Comparison of ENCODE assay signal across 14 cellular contexts in genomic region chr3:108022316-108023150, GRCh38.
DNase-seq lines count a peak whose midpoint lies in the region; ATAC-seq and TF ChIP-seq lines count a peak whose summit lies in the region.
"Had no signal": no experiment of that assay in that cellular context is flagged by ENCODE, and none has a peak within 500 bp of the region (broad histone marks: within the 10 kb centered on the region; RNA-seq: fewer than 3 reads in every experiment).

No MANE protein-coding gene starts in this region.

- no peak overlapping the region for H3K4me3 ChIP-seq in brain microvascular endothelial cell (ENCODE audit: low read depth, low read length)

- peaks cover 1% of the 10 kb centered on the region for H3K36me3 Mint-ChIP-seq in progenitor cell of endocrine pancreas (ENCODE audit: insufficient read depth)
- H3K36me3 Mint-ChIP-seq in activated naive CD8-positive, alpha-beta T cell treated with anti-CD3 and anti-CD28 coated beads for 36 hours = peaks cover 18% of the 10 kb centered on the region
- no peaks in the 10 kb centered on the region for H3K36me3 Mint-ChIP-seq in Calu3 (ENCODE audit: insufficient read depth, unreplicated experiment)

- peak; percentile 68 to 79 for ATAC-seq in left cardiac atrium
- ATAC-seq: foreskin keratinocyte had no signal

- no peaks in the 10 kb centered on the region for H3K9me3 Mint-ChIP-seq in progenitor cell of endocrine pancreas (ENCODE audit: low read depth)
- peaks cover 1% of the 10 kb centered on the region for H3K9me3 Mint-ChIP-seq in activated naive CD8-positive, alpha-beta T cell treated with anti-CD3 and anti-CD28 coated beads for 36 hours
- H3K9me3 Mint-ChIP-seq in Calu3 (ENCODE audit: low read depth, unreplicated experiment) = no peaks in the 10 kb centered on the region

- DNase-seq in DMS79 treated with DMSO at 0.1 percent for 48 hours (lab: John Stamatoyannopoulos, UW) (peak; percentile 95), NCI-H2029 treated with DMSO at 0.1 percent for 48 hours (lab: John Stamatoyannopoulos, UW) (peak; percentile 85), left cardiac atrium (no peak), progenitor cell of endocrine pancreas (ENCODE audit: low spot score, unreplicated experiment) (no peak), brain microvascular endothelial cell (no peak), Calu3 (no peak)
- no peak for DNase-seq in activated naive CD8-positive, alpha-beta T cell treated with anti-CD3 and anti-CD28 coated beads for 36 hours
- DNase-seq: activated CD4-positive, alpha-beta T cell treated with anti-CD3 and anti-CD28 coated beads, Interleukin-2, amount 10 ng/mL, durations not matched to agents 24 days and 14 days; activated effector memory CD4-positive, alpha-beta T cell treated with Interleukin-2 at 50 U/mL for 16 hours; NCI-H1436; NCI-H524 treated with DMSO at 0.1 percent for 48 hours; retina had no signal

- no peak overlapping the region for H3K27ac ChIP-seq in brain microvascular endothelial cell
- H3K27ac ChIP-seq: foreskin keratinocyte, neutrophil had no signal

- no TSS peak for BruUV-seq in Calu3 (replicated peaks; lab: Mats Ljungman, UMichigan)

- intact Hi-C loops in left cardiac atrium (cut with DNase I) (no loop called here), Calu3 (cut with micrococcal nuclease; ENCODE audit: unreplicated experiment) (no loop called here)

- in situ Hi-C loops in brain microvascular endothelial cell (cut with HindIII; ENCODE audit: low pct_ligation_motif_present, low sequenced_read_pairs) = no loop called here

- H3K4me3 Mint-ChIP-seq in progenitor cell of endocrine pancreas (ENCODE audit: low read depth) (no peak overlapping the region), Calu3 (ENCODE audit: low read depth, unreplicated experiment) (no peak overlapping the region)
- no peak overlapping the region for H3K4me3 Mint-ChIP-seq in activated naive CD8-positive, alpha-beta T cell treated with anti-CD3 and anti-CD28 coated beads for 36 hours
- H3K4me3 Mint-ChIP-seq: activated CD4-positive, alpha-beta T cell treated with anti-CD3 and anti-CD28 coated beads, Interleukin-2, amount 10 ng/mL, durations not matched to agents 24 days and 14 days had no signal

- H3K4me1 Mint-ChIP-seq in progenitor cell of endocrine pancreas (ENCODE audit: low read depth) = peaks cover 30% of the 10 kb centered on the region
- no peaks in the 10 kb centered on the region for H3K4me1 Mint-ChIP-seq in activated naive CD8-positive, alpha-beta T cell treated with anti-CD3 and anti-CD28 coated beads for 36 hours
- peaks cover 25% of the 10 kb centered on the region for H3K4me1 Mint-ChIP-seq in Calu3 (ENCODE audit: low read depth, unreplicated experiment)

- TF ChIP-seq CTCF in progenitor cell of endocrine pancreas (IDR thresholded peaks at IDR 0.05; ENCODE audit: unreplicated experiment) (no peak), brain microvascular endothelial cell (IDR thresholded peaks at IDR 0.05; ENCODE audit: low read depth, low read length, missing control alignments) (no peak), Calu3 (IDR thresholded peaks at IDR 0.05; ENCODE audit: unreplicated experiment) (no peak)

- H3K27ac Mint-ChIP-seq in progenitor cell of endocrine pancreas = peak overlapping the region; percentile 29
- H3K27ac Mint-ChIP-seq in activated naive CD8-positive, alpha-beta T cell treated with anti-CD3 and anti-CD28 coated beads for 36 hours = no peak overlapping the region
- no peak overlapping the region for H3K27ac Mint-ChIP-seq in Calu3 (ENCODE audit: unreplicated experiment)
- H3K27ac Mint-ChIP-seq: activated CD4-positive, alpha-beta T cell treated with anti-CD3 and anti-CD28 coated beads, Interleukin-2, amount 10 ng/mL, durations not matched to agents 24 days and 14 days had no signal

- CTCF ChIA-PET in Calu3 (lab: Charles Lee) = interaction anchor here (0.6 kb wide), 1 partner anchor 15 kb away, joined by 3 read pairs; no protein-coding TSS in a partner anchor

- H3K27me3 ChIP-seq in brain microvascular endothelial cell (replicated peaks) = no peaks in the 10 kb centered on the region
- H3K27me3 ChIP-seq: foreskin keratinocyte had no signal

- H3K27me3 Mint-ChIP-seq in progenitor cell of endocrine pancreas = peaks cover 10% of the 10 kb centered on the region
- H3K27me3 Mint-ChIP-seq in activated naive CD8-positive, alpha-beta T cell treated with anti-CD3 and anti-CD28 coated beads for 36 hours = peaks cover 4% of the 10 kb centered on the region
- H3K27me3 Mint-ChIP-seq in Calu3 (ENCODE audit: unreplicated experiment) = peaks cover 8% of the 10 kb centered on the region

- H3K36me3 ChIP-seq in brain microvascular endothelial cell (replicated peaks) = no peaks in the 10 kb centered on the region
- H3K36me3 ChIP-seq: neutrophil had no signal

Comparison
In these comparisons a context has a peak if more than half of its experiments do, and no peak if none do; other contexts are left out.
1. DNase-seq: peak in DMS79 treated with DMSO at 0.1 percent for 48 hours (single experiment) and NCI-H2029 treated with DMSO at 0.1 percent for 48 hours (single experiment); none in left cardiac atrium (single experiment), progenitor cell of endocrine pancreas (single experiment), brain microvascular endothelial cell (single experiment), activated naive CD8-positive, alpha-beta T cell treated with anti-CD3 and anti-CD28 coated beads for 36 hours (single experiment) and Calu3 (single experiment).